In genomic region chr12:118103601-118104382, GRCh38 we compare ENCODE assay signal across 1 cellular context.
TF ChIP-seq lines count a peak whose summit lies in the region.

VSIG10 (minus strand) TSS chr12:118104011; CDS start chr12:118103671, 340 bp downstream.

TF ChIP-seq in WTC11, 78 proteins besides CTCF, POLR2A, EP300 and RAD21 (continued from another document and continues in another):
- TF ChIP-seq, protein P1, sequence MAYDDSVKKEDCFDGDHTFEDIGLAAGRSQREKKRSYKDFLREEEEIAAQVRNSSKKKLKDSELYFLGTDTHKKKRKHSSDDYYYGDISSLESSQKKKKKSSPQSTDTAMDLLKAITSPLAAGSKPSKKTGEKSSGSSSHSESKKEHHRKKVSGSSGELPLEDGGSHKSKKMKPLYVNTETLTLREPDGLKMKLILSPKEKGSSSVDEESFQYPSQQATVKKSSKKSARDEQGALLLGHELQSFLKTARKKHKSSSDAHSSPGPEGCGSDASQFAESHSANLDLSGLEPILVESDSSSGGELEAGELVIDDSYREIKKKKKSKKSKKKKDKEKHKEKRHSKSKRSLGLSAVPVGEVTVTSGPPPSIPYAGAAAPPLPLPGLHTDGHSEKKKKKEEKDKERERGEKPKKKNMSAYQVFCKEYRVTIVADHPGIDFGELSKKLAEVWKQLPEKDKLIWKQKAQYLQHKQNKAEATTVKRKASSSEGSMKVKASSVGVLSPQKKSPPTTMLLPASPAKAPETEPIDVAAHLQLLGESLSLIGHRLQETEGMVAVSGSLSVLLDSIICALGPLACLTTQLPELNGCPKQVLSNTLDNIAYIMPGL (CRISPR knock-in tag; IDR thresholded peaks at IDR 0.05): peak; percentile 74
- no peak; the same call in 1 of the 2 replicates for TF ChIP-seq IRF1 (CRISPR knock-in tag; IDR thresholded peaks at IDR 0.05)
- no peak for TF ChIP-seq RELA (CRISPR knock-in tag; IDR thresholded peaks at IDR 0.05; ENCODE audit: borderline replicate concordance)
- no peak for TF ChIP-seq ETV6 (CRISPR knock-in tag; IDR thresholded peaks at IDR 0.05)
- TF ChIP-seq, protein P2, sequence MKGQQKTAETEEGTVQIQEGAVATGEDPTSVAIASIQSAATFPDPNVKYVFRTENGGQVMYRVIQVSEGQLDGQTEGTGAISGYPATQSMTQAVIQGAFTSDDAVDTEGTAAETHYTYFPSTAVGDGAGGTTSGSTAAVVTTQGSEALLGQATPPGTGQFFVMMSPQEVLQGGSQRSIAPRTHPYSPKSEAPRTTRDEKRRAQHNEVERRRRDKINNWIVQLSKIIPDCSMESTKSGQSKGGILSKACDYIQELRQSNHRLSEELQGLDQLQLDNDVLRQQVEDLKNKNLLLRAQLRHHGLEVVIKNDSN (CRISPR knock-in tag; IDR thresholded peaks at IDR 0.05): 0 out of 2 replicates have a peak, but pooled peaks have one; percentile 33
- no peak for TF ChIP-seq ATF6 (CRISPR knock-in tag; IDR thresholded peaks at IDR 0.05)
- no peak for TF ChIP-seq GRHL2 (CRISPR knock-in tag; IDR thresholded peaks at IDR 0.05; ENCODE audit: insufficient replicate concordance, severe bottlenecking)
- 0 out of 2 replicates have a peak, but pooled peaks have one; percentile 42 for TF ChIP-seq SP1 (CRISPR knock-in tag; conservative IDR thresholded peaks at IDR 0.05)
- TF ChIP-seq ZNF219 (CRISPR knock-in tag; IDR thresholded peaks at IDR 0.05; ENCODE audit: borderline replicate concordance): peak; percentile 74; the same call in 1 of the 2 replicates
- no peak for TF ChIP-seq JAZF1 (CRISPR knock-in tag; IDR thresholded peaks at IDR 0.05)
- no peak for TF ChIP-seq STAT6 (CRISPR knock-in tag; conservative IDR thresholded peaks at IDR 0.05; ENCODE audit: low read depth)
- TF ChIP-seq ELF4 (CRISPR knock-in tag; IDR thresholded peaks at IDR 0.05; ENCODE audit: low read depth): no peak; the same call in 1 of the 2 replicates
- TF ChIP-seq ZBTB21 (CRISPR knock-in tag; IDR thresholded peaks at IDR 0.05; ENCODE audit: borderline replicate concordance): no peak
- TF ChIP-seq FOXP4 (CRISPR knock-in tag; IDR thresholded peaks at IDR 0.05): peak; percentile 91; the same call in 1 of the 2 replicates
- TF ChIP-seq ZNF423 (CRISPR knock-in tag; IDR thresholded peaks at IDR 0.05): peak; percentile 82
- no peak for TF ChIP-seq ZMAT4 (CRISPR knock-in tag; IDR thresholded peaks at IDR 0.05)
- no peak for TF ChIP-seq PRRX2 (CRISPR knock-in tag; IDR thresholded peaks at IDR 0.05)
- peak; percentile 54 for TF ChIP-seq ARID4B (CRISPR knock-in tag; IDR thresholded peaks at IDR 0.05; ENCODE audit: borderline replicate concordance)
- TF ChIP-seq, protein P3, sequence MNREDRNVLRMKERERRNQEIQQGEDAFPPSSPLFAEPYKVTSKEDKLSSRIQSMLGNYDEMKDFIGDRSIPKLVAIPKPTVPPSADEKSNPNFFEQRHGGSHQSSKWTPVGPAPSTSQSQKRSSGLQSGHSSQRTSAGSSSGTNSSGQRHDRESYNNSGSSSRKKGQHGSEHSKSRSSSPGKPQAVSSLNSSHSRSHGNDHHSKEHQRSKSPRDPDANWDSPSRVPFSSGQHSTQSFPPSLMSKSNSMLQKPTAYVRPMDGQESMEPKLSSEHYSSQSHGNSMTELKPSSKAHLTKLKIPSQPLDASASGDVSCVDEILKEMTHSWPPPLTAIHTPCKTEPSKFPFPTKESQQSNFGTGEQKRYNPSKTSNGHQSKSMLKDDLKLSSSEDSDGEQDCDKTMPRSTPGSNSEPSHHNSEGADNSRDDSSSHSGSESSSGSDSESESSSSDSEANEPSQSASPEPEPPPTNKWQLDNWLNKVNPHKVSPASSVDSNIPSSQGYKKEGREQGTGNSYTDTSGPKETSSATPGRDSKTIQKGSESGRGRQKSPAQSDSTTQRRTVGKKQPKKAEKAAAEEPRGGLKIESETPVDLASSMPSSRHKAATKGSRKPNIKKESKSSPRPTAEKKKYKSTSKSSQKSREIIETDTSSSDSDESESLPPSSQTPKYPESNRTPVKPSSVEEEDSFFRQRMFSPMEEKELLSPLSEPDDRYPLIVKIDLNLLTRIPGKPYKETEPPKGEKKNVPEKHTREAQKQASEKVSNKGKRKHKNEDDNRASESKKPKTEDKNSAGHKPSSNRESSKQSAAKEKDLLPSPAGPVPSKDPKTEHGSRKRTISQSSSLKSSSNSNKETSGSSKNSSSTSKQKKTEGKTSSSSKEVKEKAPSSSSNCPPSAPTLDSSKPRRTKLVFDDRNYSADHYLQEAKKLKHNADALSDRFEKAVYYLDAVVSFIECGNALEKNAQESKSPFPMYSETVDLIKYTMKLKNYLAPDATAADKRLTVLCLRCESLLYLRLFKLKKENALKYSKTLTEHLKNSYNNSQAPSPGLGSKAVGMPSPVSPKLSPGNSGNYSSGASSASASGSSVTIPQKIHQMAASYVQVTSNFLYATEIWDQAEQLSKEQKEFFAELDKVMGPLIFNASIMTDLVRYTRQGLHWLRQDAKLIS (CRISPR knock-in tag; IDR thresholded peaks at IDR 0.05; ENCODE audit: borderline replicate concordance): peak; percentile 59; the same call in 1 of the 2 replicates
- TF ChIP-seq SMAD3 (CRISPR knock-in tag; IDR thresholded peaks at IDR 0.05; ENCODE audit: borderline replicate concordance): no peak
- TF ChIP-seq FOXP1 (CRISPR knock-in tag; IDR thresholded peaks at IDR 0.05; ENCODE audit: borderline replicate concordance): peak; percentile 82
- TF ChIP-seq CREM (CRISPR knock-in tag; IDR thresholded peaks at IDR 0.05): peak; percentile 74; the same call in 1 of the 2 replicates
- TF ChIP-seq, protein P4, sequence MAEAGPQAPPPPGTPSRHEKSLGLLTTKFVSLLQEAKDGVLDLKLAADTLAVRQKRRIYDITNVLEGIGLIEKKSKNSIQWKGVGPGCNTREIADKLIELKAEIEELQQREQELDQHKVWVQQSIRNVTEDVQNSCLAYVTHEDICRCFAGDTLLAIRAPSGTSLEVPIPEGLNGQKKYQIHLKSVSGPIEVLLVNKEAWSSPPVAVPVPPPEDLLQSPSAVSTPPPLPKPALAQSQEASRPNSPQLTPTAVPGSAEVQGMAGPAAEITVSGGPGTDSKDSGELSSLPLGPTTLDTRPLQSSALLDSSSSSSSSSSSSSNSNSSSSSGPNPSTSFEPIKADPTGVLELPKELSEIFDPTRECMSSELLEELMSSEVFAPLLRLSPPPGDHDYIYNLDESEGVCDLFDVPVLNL (CRISPR knock-in tag; IDR thresholded peaks at IDR 0.05; ENCODE audit: borderline replicate concordance, low read depth): no peak; the same call in 1 of the 2 replicates
- no peak for TF ChIP-seq TCF7 (CRISPR knock-in tag; IDR thresholded peaks at IDR 0.05; ENCODE audit: low read depth)
- TF ChIP-seq NR3C1 (CRISPR knock-in tag; conservative IDR thresholded peaks at IDR 0.05; ENCODE audit: low read depth): 0 out of 2 replicates have a peak, but pooled peaks have one; percentile 46
- no peak for TF ChIP-seq SOX15 (CRISPR knock-in tag; IDR thresholded peaks at IDR 0.05)
- TF ChIP-seq NR2C2 (CRISPR knock-in tag; IDR thresholded peaks at IDR 0.05): no peak
- no peak for TF ChIP-seq TEAD1 (CRISPR knock-in tag; IDR thresholded peaks at IDR 0.05)
- peak; percentile 37; the same call in 1 of the 2 replicates for TF ChIP-seq ZNF263 (CRISPR knock-in tag; IDR thresholded peaks at IDR 0.05; ENCODE audit: low read depth)
- TF ChIP-seq ZNF281 (CRISPR knock-in tag; IDR thresholded peaks at IDR 0.05): no peak
